17 cellular contexts compared by ENCODE assay signal in the genomic region with DNA sequence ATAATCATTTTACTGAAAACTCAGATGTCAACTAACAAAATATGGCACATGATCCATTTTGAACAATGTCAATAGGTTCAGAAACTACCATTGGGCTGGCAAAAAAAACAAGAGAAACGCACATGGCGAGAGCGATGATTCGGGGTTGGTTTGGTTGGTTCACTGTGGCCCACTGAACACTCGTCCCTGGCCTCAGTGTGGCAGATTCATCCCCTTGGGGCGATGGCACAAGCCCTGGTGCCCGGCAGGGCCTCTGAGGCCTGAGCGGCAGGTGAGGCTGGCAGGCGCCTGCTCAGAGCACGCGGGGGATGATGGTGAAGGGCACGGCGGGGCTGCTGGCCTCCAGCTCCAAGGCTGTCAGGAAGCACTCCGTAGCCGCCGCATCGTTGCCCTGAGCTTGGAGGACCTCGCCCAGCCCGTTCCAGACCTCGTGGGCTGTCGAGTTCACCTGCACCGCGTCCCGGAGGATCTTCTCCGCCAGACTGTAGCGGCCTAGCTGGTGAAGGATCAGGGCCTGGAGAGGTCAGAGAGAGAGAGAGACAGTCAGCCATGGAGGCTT.
"Had no signal": no experiment of that assay in that cellular context is flagged by ENCODE, and none has a peak within 500 bp of the region (broad histone marks: within the 10 kb centered on the region; RNA-seq: fewer than 3 reads in every experiment).

No MANE protein-coding gene starts in this region.

- H3K4me2 ChIP-seq: neural progenitor cell had no signal

- H3K36me3 ChIP-seq: neural progenitor cell, vagina had no signal

- H2AFZ ChIP-seq: neural progenitor cell had no signal

- H3K9me3 ChIP-seq: esophagus muscularis mucosa, gastroesophageal sphincter, sigmoid colon, upper lobe of left lung, vagina had no signal

- H3K9ac ChIP-seq: neural progenitor cell had no signal

- H3K27ac ChIP-seq: epithelial cell of prostate, esophagus muscularis mucosa, gastroesophageal sphincter, neural progenitor cell, sigmoid colon, skin epidermis, upper lobe of left lung, vagina had no signal

- DNase-seq: effector memory CD8-positive, alpha-beta T cell; glutamatergic neuron; immature natural killer cell; left colon; natural killer cell; occipital lobe; sigmoid colon; stimulated activated CD4-positive, alpha-beta T cell treated with anti-CD3 and anti-CD28 coated beads, Interleukin-12 subunit alpha, Interleukin-12 subunit beta, amount 100 ng/mL, for 4 hours; stimulated activated naive CD4-positive, alpha-beta T cell treated with Interleukin-2 at 50 U/mL for 16 hours; upper lobe of left lung had no signal

- H3K4me3 ChIP-seq: esophagus muscularis mucosa, gastroesophageal sphincter, neural progenitor cell, sigmoid colon, skin epidermis, upper lobe of left lung, vagina had no signal

- H3K27me3 ChIP-seq: esophagus muscularis mucosa, gastroesophageal sphincter, neural progenitor cell, sigmoid colon, upper lobe of left lung, vagina had no signal

- ATAC-seq: effector memory CD8-positive, alpha-beta T cell; gastroesophageal sphincter; left colon; natural killer cell had no signal

- FAIRE-seq: keratinocyte had no signal
